In the genomic region with DNA sequence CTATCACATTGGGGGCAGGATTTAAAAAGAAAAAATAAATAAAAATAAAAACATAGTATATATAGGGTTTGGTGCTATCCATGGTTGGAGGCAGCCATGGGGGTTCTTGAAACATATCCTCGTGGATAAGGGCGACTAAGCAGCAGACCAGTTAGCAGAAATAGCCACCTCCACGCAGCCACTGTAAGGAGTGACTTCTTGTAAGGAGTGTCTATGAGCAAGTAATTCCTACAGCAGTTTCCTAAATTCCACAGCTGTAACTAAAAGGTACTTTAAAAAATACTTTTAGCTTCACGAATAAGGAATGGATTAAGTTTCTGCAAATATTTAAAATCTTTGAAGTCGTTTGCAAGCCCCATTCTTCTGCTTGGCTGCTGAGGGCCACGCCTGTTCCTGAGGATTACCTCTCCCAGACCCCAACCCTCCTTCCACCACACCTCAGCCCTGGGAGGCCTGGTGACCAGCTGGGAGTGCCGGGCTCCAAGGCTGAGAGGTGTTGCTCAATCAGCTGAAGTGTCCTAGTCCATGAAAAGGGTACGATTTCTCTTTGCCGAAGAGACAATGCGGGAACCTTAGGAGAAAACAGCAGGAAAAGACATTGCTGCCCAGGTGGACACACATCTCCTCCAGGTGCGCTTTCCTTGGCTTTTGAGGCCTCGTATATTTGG, we compare ENCODE assay signal across 20 cellular contexts.
"Had no signal": no experiment of that assay in that cellular context is flagged by ENCODE, and none has a peak within 500 bp of the region (broad histone marks: within the 10 kb centered on the region; RNA-seq: fewer than 3 reads in every experiment).

No MANE protein-coding gene starts in this region.

- H3K4me3 Mint-ChIP-seq: central memory CD8-positive, alpha-beta T cell; effector memory CD8-positive, alpha-beta T cell; memory B cell; mesothelial cell of epicardium; natural killer cell treated with Interleukin-12 subunit alpha and Interleukin-12 subunit beta and Interleukin-15 and Interleukin-18, amount 100 ng/mL, for 72 hours; neural progenitor cell; stimulated activated effector memory CD8-positive, alpha-beta T cell treated with anti-CD3 and anti-CD28 coated beads, Interleukin-12 subunit alpha, Interleukin-12 subunit beta, amount 100 ng/mL, for 72 hours had no signal

- H3K36me3 ChIP-seq: neural progenitor cell, right lobe of liver, suprapubic skin, tibial artery had no signal

- H3K9me3 Mint-ChIP-seq: central memory CD8-positive, alpha-beta T cell; effector memory CD8-positive, alpha-beta T cell; memory B cell; mesothelial cell of epicardium; natural killer cell treated with Interleukin-12 subunit alpha and Interleukin-12 subunit beta and Interleukin-15 and Interleukin-18, amount 100 ng/mL, for 72 hours; neural progenitor cell; stimulated activated effector memory CD8-positive, alpha-beta T cell treated with anti-CD3 and anti-CD28 coated beads, Interleukin-12 subunit alpha, Interleukin-12 subunit beta, amount 100 ng/mL, for 72 hours had no signal

- DNase-seq: effector memory CD8-positive, alpha-beta T cell; erythroblast; foreskin keratinocyte; left colon; occipital lobe; psoas muscle; retina; stimulated activated CD4-positive, alpha-beta T cell treated with anti-CD3 and anti-CD28 coated beads, Interleukin-4, amount 100 ng/mL, for 1 hour; stimulated activated CD8-positive, alpha-beta memory T cell treated with anti-CD3 and anti-CD28 coated beads, Interleukin-4, amount 100 ng/mL, for 48 hours; stimulated activated naive CD8-positive, alpha-beta T cell treated with anti-CD3 and anti-CD28 coated beads, Interleukin-15, Interleukin-2, amounts not matched to agents 100 U/mL and 50 U/mL, for 24 hours; tibial artery had no signal

- H3K4me2 ChIP-seq: neural progenitor cell had no signal

- ATAC-seq: effector memory CD8-positive, alpha-beta T cell; foreskin keratinocyte; left colon; natural killer cell treated with Interleukin-12 subunit alpha and Interleukin-12 subunit beta and Interleukin-15 and Interleukin-18, amount 100 ng/mL, for 72 hours; psoas muscle; right lobe of liver; stimulated activated effector memory CD8-positive, alpha-beta T cell treated with anti-CD3 and anti-CD28 coated beads, Interleukin-12 subunit alpha, Interleukin-12 subunit beta, amount 100 ng/mL, for 72 hours; stimulated activated naive CD8-positive, alpha-beta T cell treated with anti-CD3 and anti-CD28 coated beads, Interleukin-15, Interleukin-2, amounts not matched to agents 100 U/mL and 50 U/mL, for 24 hours had no signal

- FAIRE-seq: endothelial cell of umbilical vein had no signal

- H3K36me3 Mint-ChIP-seq: memory B cell; mesothelial cell of epicardium; natural killer cell treated with Interleukin-12 subunit alpha and Interleukin-12 subunit beta and Interleukin-15 and Interleukin-18, amount 100 ng/mL, for 72 hours; neural progenitor cell; stimulated activated effector memory CD8-positive, alpha-beta T cell treated with anti-CD3 and anti-CD28 coated beads, Interleukin-12 subunit alpha, Interleukin-12 subunit beta, amount 100 ng/mL, for 72 hours had no signal

- H3K27me3 ChIP-seq: foreskin keratinocyte, neural progenitor cell, right lobe of liver, suprapubic skin, tibial artery had no signal

- H3K27ac Mint-ChIP-seq: effector memory CD8-positive, alpha-beta T cell; memory B cell; mesothelial cell of epicardium; natural killer cell treated with Interleukin-12 subunit alpha and Interleukin-12 subunit beta and Interleukin-15 and Interleukin-18, amount 100 ng/mL, for 72 hours; stimulated activated effector memory CD8-positive, alpha-beta T cell treated with anti-CD3 and anti-CD28 coated beads, Interleukin-12 subunit alpha, Interleukin-12 subunit beta, amount 100 ng/mL, for 72 hours had no signal

- H3K4me3 ChIP-seq: neural progenitor cell, psoas muscle, right lobe of liver, suprapubic skin, tibial artery had no signal

- H3K27ac ChIP-seq: foreskin keratinocyte, neural progenitor cell, psoas muscle, right lobe of liver, suprapubic skin, tibial artery had no signal

- H3K9ac ChIP-seq: neural progenitor cell had no signal

- H3K9me3 ChIP-seq: psoas muscle, right lobe of liver, suprapubic skin, tibial artery had no signal

- H3K4me1 ChIP-seq: psoas muscle, right lobe of liver, tibial artery had no signal

- H3K4me1 Mint-ChIP-seq: memory B cell had no signal
